Comparison of ENCODE assay signal across 1 cellular context in the genomic region with DNA sequence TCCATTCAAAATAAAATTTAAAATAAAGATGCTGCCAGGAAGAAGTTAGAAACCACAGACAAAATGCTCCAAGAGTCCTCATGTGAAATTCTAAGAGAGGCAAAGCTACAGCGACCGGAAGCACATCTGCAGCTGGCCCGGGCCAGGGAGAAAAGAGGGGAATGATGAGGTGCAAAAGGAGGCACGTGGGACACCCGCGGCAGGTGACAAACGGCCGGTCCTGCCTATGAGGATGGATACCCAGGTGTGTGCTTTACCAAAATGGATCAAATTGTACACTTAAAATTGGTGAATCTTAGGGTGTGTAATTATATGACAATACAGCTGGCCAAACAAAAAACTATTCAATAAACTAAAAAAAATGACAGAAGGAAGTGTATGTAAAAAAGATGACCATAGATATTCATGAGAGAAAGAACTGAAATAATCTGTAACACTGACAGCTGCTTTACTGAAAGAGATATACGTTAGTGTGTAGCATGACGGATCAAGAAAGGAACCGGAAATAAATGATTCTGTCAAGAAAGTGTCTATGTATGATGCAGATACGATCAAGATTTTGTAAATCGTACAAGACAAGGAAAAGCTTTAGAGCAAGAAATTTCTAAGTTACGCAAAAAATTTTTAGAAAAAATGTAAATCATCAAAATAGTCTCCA.
TF ChIP-seq lines count a peak whose summit lies in the region.

No MANE protein-coding gene starts in this region.

TF ChIP-seq in SK-N-SH, 30 proteins besides CTCF, POLR2A, EP300 and RAD21 (continued from another document):
- TF ChIP-seq, protein P1, sequence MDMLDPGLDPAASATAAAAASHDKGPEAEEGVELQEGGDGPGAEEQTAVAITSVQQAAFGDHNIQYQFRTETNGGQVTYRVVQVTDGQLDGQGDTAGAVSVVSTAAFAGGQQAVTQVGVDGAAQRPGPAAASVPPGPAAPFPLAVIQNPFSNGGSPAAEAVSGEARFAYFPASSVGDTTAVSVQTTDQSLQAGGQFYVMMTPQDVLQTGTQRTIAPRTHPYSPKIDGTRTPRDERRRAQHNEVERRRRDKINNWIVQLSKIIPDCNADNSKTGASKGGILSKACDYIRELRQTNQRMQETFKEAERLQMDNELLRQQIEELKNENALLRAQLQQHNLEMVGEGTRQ (IDR thresholded peaks at IDR 0.05; ENCODE audit: borderline replicate concordance, low read depth, low read length) = no peak
- TF ChIP-seq CHD2 (IDR thresholded peaks at IDR 0.05; ENCODE audit: low read length, partially characterized antibody) (no peak), GABPA (IDR thresholded peaks at IDR 0.05; ENCODE audit: low read depth) (no peak), MEF2A (IDR thresholded peaks at IDR 0.05; ENCODE audit: borderline replicate concordance, low read depth) (no peak), TCF12 (IDR thresholded peaks at IDR 0.05) (no peak), FOXM1 (IDR thresholded peaks at IDR 0.05; ENCODE audit: low read depth) (no peak), JUND (IDR thresholded peaks at IDR 0.05) (no peak), RCOR1 (IDR thresholded peaks at IDR 0.05; ENCODE audit: low read length) (no peak), POLR2AphosphoS5 (IDR thresholded peaks at IDR 0.05; ENCODE audit: low read depth, low read length) (no peak), NFIC (IDR thresholded peaks at IDR 0.05; ENCODE audit: borderline replicate concordance) (no peak), MXI1 (IDR thresholded peaks at IDR 0.05; ENCODE audit: low read depth, low read length) (no peak), RFX5 (IDR thresholded peaks at IDR 0.05; ENCODE audit: low read length) (no peak)
- TF ChIP-seq, protein P2, sequence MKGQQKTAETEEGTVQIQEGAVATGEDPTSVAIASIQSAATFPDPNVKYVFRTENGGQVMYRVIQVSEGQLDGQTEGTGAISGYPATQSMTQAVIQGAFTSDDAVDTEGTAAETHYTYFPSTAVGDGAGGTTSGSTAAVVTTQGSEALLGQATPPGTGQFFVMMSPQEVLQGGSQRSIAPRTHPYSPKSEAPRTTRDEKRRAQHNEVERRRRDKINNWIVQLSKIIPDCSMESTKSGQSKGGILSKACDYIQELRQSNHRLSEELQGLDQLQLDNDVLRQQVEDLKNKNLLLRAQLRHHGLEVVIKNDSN (IDR thresholded peaks at IDR 0.05; ENCODE audit: borderline replicate concordance, low read depth) = no peak
- TF ChIP-seq, protein P3, sequence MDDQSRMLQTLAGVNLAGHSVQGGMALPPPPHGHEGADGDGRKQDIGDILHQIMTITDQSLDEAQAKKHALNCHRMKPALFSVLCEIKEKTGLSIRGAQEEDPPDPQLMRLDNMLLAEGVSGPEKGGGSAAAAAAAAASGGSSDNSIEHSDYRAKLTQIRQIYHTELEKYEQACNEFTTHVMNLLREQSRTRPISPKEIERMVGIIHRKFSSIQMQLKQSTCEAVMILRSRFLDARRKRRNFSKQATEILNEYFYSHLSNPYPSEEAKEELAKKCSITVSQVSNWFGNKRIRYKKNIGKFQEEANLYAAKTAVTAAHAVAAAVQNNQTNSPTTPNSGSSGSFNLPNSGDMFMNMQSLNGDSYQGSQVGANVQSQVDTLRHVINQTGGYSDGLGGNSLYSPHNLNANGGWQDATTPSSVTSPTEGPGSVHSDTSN (IDR thresholded peaks at IDR 0.05) = no peak
- TF ChIP-seq, protein P4, sequence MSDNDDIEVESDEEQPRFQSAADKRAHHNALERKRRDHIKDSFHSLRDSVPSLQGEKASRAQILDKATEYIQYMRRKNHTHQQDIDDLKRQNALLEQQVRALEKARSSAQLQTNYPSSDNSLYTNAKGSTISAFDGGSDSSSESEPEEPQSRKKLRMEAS (IDR thresholded peaks at IDR 0.05; ENCODE audit: low read depth) = no peak
